In genomic region chr1:28208818-28209441, GRCh38 we compare ENCODE assay signal across 8 cellular contexts. TPM values are rescaled to one million over a fixed set of nuclear protein-coding genes. Genes with fewer than 3 reads are reported as not detected.
DNase-seq lines count a peak whose midpoint lies in the region; ATAC-seq and TF ChIP-seq lines count a peak whose summit lies in the region.

No MANE protein-coding gene starts in this region.

- H3K4me3 ChIP-seq in GM12875 (ENCODE audit: low read depth, low read length): no peak overlapping the region

- H3K36me3 Mint-ChIP-seq in activated CD4-positive, alpha-beta T cell treated with anti-CD3 and anti-CD28 coated beads, Interleukin-2, amount 10 ng/mL, durations not matched to agents 7 days and 5 days (ENCODE audit: low read depth): peaks cover 37% of the 10 kb centered on the region

- no peaks in the 10 kb centered on the region for H3K9me3 Mint-ChIP-seq in activated CD4-positive, alpha-beta T cell treated with anti-CD3 and anti-CD28 coated beads, Interleukin-2, amount 10 ng/mL, durations not matched to agents 7 days and 5 days

- POLR2A ChIA-PET in activated CD4-positive, alpha-beta T cell treated with anti-CD3 and anti-CD28 coated beads, Interleukin-2, amount 10 ng/mL, durations not matched to agents 7 days and 5 days (lab: Charles Lee): interaction anchor here (0.6 kb wide), 1 partner anchor 142 kb away, joined by 3 read pairs; no protein-coding TSS in a partner anchor

- CTCF ChIA-PET in activated CD4-positive, alpha-beta T cell treated with anti-CD3 and anti-CD28 coated beads, Interleukin-2, amount 10 ng/mL, durations not matched to agents 7 days and 5 days (lab: Charles Lee): interaction anchor here (0.5 to 1.9 kb wide), 9 partner anchors 9 to 303 kb away, joined by 3 to 20 read pairs (median 4); partner anchors contain the start of gene EYA3

- DNase-seq in NCI-H460 (ENCODE audit: extremely low read depth, low read depth): peak; percentile 49
- DNase-seq in activated CD4-positive, alpha-beta T cell treated with anti-CD3 and anti-CD28 coated beads, Interleukin-2, amount 10 ng/mL, durations not matched to agents 7 days and 5 days: peak; percentile 80
- DNase-seq in effector CD8-positive, alpha-beta T cell (lab: John Stamatoyannopoulos, UW): peak; percentile 26
- peak; percentile 87 for DNase-seq in medulla oblongata (ENCODE audit: extremely low spot score)
- peak; percentile 60 for DNase-seq in stimulated activated CD8-positive, alpha-beta memory T cell treated with anti-CD3 and anti-CD28 coated beads, Interleukin-4, amount 100 ng/mL, for 48 hours

- no peaks in the 10 kb centered on the region for H3K27me3 Mint-ChIP-seq in activated CD4-positive, alpha-beta T cell treated with anti-CD3 and anti-CD28 coated beads, Interleukin-2, amount 10 ng/mL, durations not matched to agents 7 days and 5 days

- TF ChIP-seq CTCF in 22Rv1 (IDR thresholded peaks at IDR 0.05): peak; percentile 82
- peak; percentile 67; the same call in 1 of the 2 replicates for TF ChIP-seq CTCF in GM12875 (IDR thresholded peaks at IDR 0.05; ENCODE audit: borderline replicate concordance, insufficient read depth, low read depth, low read length)

- H3K4me3 Mint-ChIP-seq in activated CD4-positive, alpha-beta T cell treated with anti-CD3 and anti-CD28 coated beads, Interleukin-2, amount 10 ng/mL, durations not matched to agents 7 days and 5 days: no peak overlapping the region

- H3K27ac ChIP-seq in 22Rv1: no peak overlapping the region

- peaks cover 11% of the 10 kb centered on the region for H3K4me1 Mint-ChIP-seq in activated CD4-positive, alpha-beta T cell treated with anti-CD3 and anti-CD28 coated beads, Interleukin-2, amount 10 ng/mL, durations not matched to agents 7 days and 5 days

- no peak overlapping the region for H3K27ac Mint-ChIP-seq in activated CD4-positive, alpha-beta T cell treated with anti-CD3 and anti-CD28 coated beads, Interleukin-2, amount 10 ng/mL, durations not matched to agents 7 days and 5 days

- ATAC-seq in HG03108 (IDR thresholded peaks at IDR 0.05; ENCODE audit: unreplicated experiment): no peak

RNA-seq across cellular contexts. Expression of gene DNAJC8, which starts 23.9 kb away (rescaled TPM):
- total RNA-seq in NCI-H460 (2014; rRNA removed; shearing (Covaris generic)): 55.8 and 59.6 TPM in 2 replicates
- 48.8 and 67.2 TPM in 2 replicates for polyA plus RNA-seq in NCI-H460 (2014; cell fraction: nucleus; rRNA removed)
- total RNA-seq in activated CD4-positive, alpha-beta T cell treated with anti-CD3 and anti-CD28 coated beads, Interleukin-2, amount 10 ng/mL, durations not matched to agents 7 days and 5 days: 100 to 1,000 TPM; 110 to 128 TPM

RNA-seq across cellular contexts. Expression of gene ATP5IF1, which starts 27.0 kb away (rescaled TPM):
- total RNA-seq in NCI-H460 (2014; rRNA removed; shearing (Covaris generic)): 160 and 197 TPM in 2 replicates
- polyA plus RNA-seq in NCI-H460 (2014; cell fraction: nucleus; rRNA removed): 62.0 and 121 TPM in 2 replicates
- total RNA-seq in activated CD4-positive, alpha-beta T cell treated with anti-CD3 and anti-CD28 coated beads, Interleukin-2, amount 10 ng/mL, durations not matched to agents 7 days and 5 days: 100 to 1,000 TPM; 172 to 189 TPM

RNA-seq across cellular contexts. Expression of gene PTAFR, which starts 32.4 kb away (rescaled TPM):
- 0.09 TPM in 1 of 2 replicates, not detected in the other for total RNA-seq in NCI-H460 (2014; rRNA removed; shearing (Covaris generic))
- not detected in 2 replicates for polyA plus RNA-seq in NCI-H460 (2014; cell fraction: nucleus; rRNA removed)
- under 1 TPM; 0.20 to 0.56 TPM for total RNA-seq in activated CD4-positive, alpha-beta T cell treated with anti-CD3 and anti-CD28 coated beads, Interleukin-2, amount 10 ng/mL, durations not matched to agents 7 days and 5 days

RNA-seq across cellular contexts. Expression of gene SESN2, which starts 50.4 kb away (rescaled TPM):
- total RNA-seq in NCI-H460 (2014; rRNA removed; shearing (Covaris generic)): 50.9 and 51.1 TPM in 2 replicates
- 35.0 and 35.4 TPM in 2 replicates for polyA plus RNA-seq in NCI-H460 (2014; cell fraction: nucleus; rRNA removed)
- total RNA-seq in activated CD4-positive, alpha-beta T cell treated with anti-CD3 and anti-CD28 coated beads, Interleukin-2, amount 10 ng/mL, durations not matched to agents 7 days and 5 days: 10 to 100 TPM; 11.7 to 11.8 TPM

Comparison
In these comparisons a context has a peak if more than half of its experiments do, and no peak if none do; other contexts are left out.
1. DNase-seq: peak in every context shown above with its lines; median percentile 87 in medulla oblongata; 80 in activated CD4-positive, alpha-beta T cell treated with anti-CD3 and anti-CD28 coated beads, Interleukin-2, amount 10 ng/mL, durations not matched to agents 7 days and 5 days; 60 in stimulated activated CD8-positive, alpha-beta memory T cell treated with anti-CD3 and anti-CD28 coated beads, Interleukin-4, amount 100 ng/mL, for 48 hours; 49 in NCI-H460; 26 in effector CD8-positive, alpha-beta T cell.